In genomic region chr22:35905894-35906293, GRCh38 we compare ENCODE assay signal across 1 cellular context.
TF ChIP-seq lines count a peak whose summit lies in the region.

No MANE protein-coding gene starts in this region.

TF ChIP-seq in HEK293, 187 proteins besides CTCF, POLR2A, EP300 and RAD21 (continued from another document):
- no peak for TF ChIP-seq BCL6B (tag by site-specific recombination; IDR thresholded peaks at IDR 0.05)
- no peak for TF ChIP-seq REPIN1 (tag by site-specific recombination; IDR thresholded peaks at IDR 0.05; ENCODE audit: low read depth)
- TF ChIP-seq KLF1 (tag by site-specific recombination; IDR thresholded peaks at IDR 0.05), result no peak
- no peak for TF ChIP-seq ZNF324 (tag by site-specific recombination; IDR thresholded peaks at IDR 0.05)
- TF ChIP-seq TCF7L2 (IDR thresholded peaks at IDR 0.05; ENCODE audit: borderline replicate concordance, low read depth, low read length), result peak; percentile 66
- TF ChIP-seq PRDM6 (tag by site-specific recombination; IDR thresholded peaks at IDR 0.05), result peak; percentile 87
- TF ChIP-seq ZXDB (tag by site-specific recombination; IDR thresholded peaks at IDR 0.05), result peak; percentile 32; the same call in 1 of the 2 replicates
- TF ChIP-seq ZNF24 (tag by site-specific recombination; IDR thresholded peaks at IDR 0.05), result no peak
- TF ChIP-seq KLF8 (tag by site-specific recombination; IDR thresholded peaks at IDR 0.05), result no peak
- peak; percentile 94 for TF ChIP-seq SP7 (tag by site-specific recombination; IDR thresholded peaks at IDR 0.05)
- TF ChIP-seq ELK4 (IDR thresholded peaks at IDR 0.05; ENCODE audit: borderline replicate concordance, low read depth, low read length), result no peak
- no peak for TF ChIP-seq ZNF2 (tag by site-specific recombination; IDR thresholded peaks at IDR 0.05)
- peak; percentile 57 for TF ChIP-seq PRDM10 (tag by site-specific recombination; IDR thresholded peaks at IDR 0.05)
- no peak for TF ChIP-seq ZNF175 (tag by site-specific recombination; IDR thresholded peaks at IDR 0.05)
- TF ChIP-seq ZNF629 (tag by site-specific recombination; IDR thresholded peaks at IDR 0.05), result peak; percentile 44; the same call in 1 of the 2 replicates
- 0 out of 2 replicates have a peak, but pooled peaks have one; percentile 20 for TF ChIP-seq OSR2 (tag by site-specific recombination; IDR thresholded peaks at IDR 0.05)
- no peak for TF ChIP-seq ZNF112 (tag by site-specific recombination; IDR thresholded peaks at IDR 0.05)
- no peak for TF ChIP-seq ZNF692 (tag by site-specific recombination; IDR thresholded peaks at IDR 0.05)
- TF ChIP-seq ZNF704 (tag by site-specific recombination; IDR thresholded peaks at IDR 0.05), result no peak
TF ChIP-seq in HEK293: peak in this region for 7.
